Comparison of ENCODE assay signal across 10 cellular contexts in the genomic region with DNA sequence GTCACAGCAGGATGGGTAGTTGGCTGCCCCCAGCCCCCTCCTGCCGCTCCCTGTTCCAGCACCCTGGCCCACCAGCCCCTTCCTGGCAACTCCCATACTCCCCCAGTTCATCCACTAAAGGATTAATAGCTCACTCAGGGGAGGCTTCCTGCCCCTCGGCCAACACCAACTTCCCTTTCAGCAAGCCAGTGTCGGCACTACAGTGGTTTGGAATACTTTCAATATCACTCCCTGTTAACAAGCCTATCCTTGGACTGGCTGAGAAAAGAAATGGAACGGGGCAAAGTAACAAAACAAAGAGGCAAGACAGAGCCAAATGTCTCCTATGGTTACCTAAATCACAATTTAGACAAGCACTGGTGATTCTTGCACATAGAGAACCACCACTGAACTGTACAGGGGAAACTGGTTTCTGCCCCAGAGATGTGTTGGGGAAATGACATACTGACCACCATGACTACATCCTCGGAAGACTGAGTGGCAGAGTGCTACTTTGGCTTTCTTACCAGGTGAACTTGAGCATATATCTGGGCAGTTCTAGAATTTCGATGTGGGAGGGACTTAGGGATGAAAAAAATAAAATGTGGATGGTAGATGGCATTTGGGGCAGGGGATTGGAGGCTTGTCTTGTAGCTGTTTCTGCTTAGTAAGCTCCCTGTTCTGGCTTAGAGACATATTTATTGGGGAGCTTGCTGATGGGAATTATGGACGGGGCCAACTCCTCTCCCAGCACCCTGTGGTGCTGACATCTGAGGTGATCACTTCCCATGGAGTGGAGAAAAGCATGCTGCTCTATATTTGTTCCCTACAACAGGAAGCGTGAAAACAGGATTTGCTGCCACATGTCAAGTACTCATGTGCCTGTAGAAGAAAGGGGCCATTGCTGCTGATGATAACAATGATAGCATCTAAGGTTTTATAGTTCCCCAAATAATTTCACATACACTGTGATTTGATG. TPM values are rescaled to one million over a fixed set of nuclear protein-coding genes. Genes with fewer than 3 reads are reported as not detected.
DNase-seq lines count a peak whose midpoint lies in the region; FAIRE-seq and TF ChIP-seq lines count a peak whose summit lies in the region.
"Had no signal": no experiment of that assay in that cellular context is flagged by ENCODE, and none has a peak within 500 bp of the region (broad histone marks: within the 10 kb centered on the region; RNA-seq: fewer than 3 reads in every experiment).

No MANE protein-coding gene starts in this region.

- no peak for TF ChIP-seq EP300 in transverse colon (IDR thresholded peaks at IDR 0.05; ENCODE audit: low read depth)

- WGBS in transverse colon (ENCODE audit: low coverage in 1 of 2), 2 donors = 60 to 75% methylated on average over 4 to 8 of the region's 8 CpGs

- TF ChIP-seq CTCF in ascending aorta (IDR thresholded peaks at IDR 0.05) (no peak), transverse colon (IDR thresholded peaks at IDR 0.05) (no peak), kidney (IDR thresholded peaks at IDR 0.05; ENCODE audit: borderline replicate concordance, extremely low read depth, insufficient read depth) (no peak)

- intact Hi-C loops in ascending aorta (cut with DNase I) = loop anchor here (10.0 kb wide), 2 partner anchors 290 to 1060 kb away; no protein-coding TSS in a partner anchor
- intact Hi-C loops in transverse colon (cut with DNase I; ENCODE audit: low total_unique reads) = no loop called here
- intact Hi-C loops in kidney (cut with DNase I) = no loop called here

- H3K36me3 ChIP-seq in ascending aorta (no peaks in the 10 kb centered on the region), transverse colon (no peaks in the 10 kb centered on the region), kidney (ENCODE audit: control insufficient read depth in 1 of 2, insufficient read depth in 2 of 2, low read length in 2 of 2) (no peaks in the 10 kb centered on the region)
- H3K36me3 ChIP-seq: right lobe of liver had no signal

- no peak for TF ChIP-seq POLR2A in transverse colon (IDR thresholded peaks at IDR 0.05)

- in situ Hi-C loops in transverse colon (cut with MboI; ENCODE audit: low pct_ligation_motif_present in 1 of 4, low pct_unique_long_range_greater_than_20kb in 1 of 4, low sequenced_read_pairs in 3 of 4) = loop anchor here in 2 of 4 donors (5.0 to 10.0 kb wide), 2 partner anchors 47 to 50 kb away; no protein-coding TSS in a partner anchor

- peak overlapping the region in 1 of 2 donors; percentile 19 for H3K4me3 ChIP-seq in ascending aorta
- no peak overlapping the region for H3K4me3 ChIP-seq in transverse colon
- peak overlapping the region in 1 of 2 donors; percentile 18 for H3K4me3 ChIP-seq in kidney (ENCODE audit: low read length in 2 of 2)
- H3K4me3 ChIP-seq: right lobe of liver had no signal

- H3K9ac ChIP-seq in kidney (ENCODE audit: low read length in 2 of 2) = peak overlapping the region in 1 of 2 donors; percentile 5

- H3K4me1 ChIP-seq in ascending aorta (peaks cover 11 to 54% of the 10 kb centered on the region in 2 donors), transverse colon (peaks cover 10 to 47% (median 33%) of the 10 kb centered on the region in 4 donors), kidney (ENCODE audit: control insufficient read depth in 1 of 2, insufficient read depth in 1 of 2, low read depth in 1 of 2, low read length in 2 of 2) (peaks cover 6 to 12% of the 10 kb centered on the region in 2 donors)

- FAIRE-seq in kidney (lab: Jason Lieb, UNC) = no peak

- peak overlapping the region; percentile 93 to 94 for H3K27ac ChIP-seq in ascending aorta
- peak overlapping the region in 3 of 4 donors; percentile 81 to 89 (median 88) for H3K27ac ChIP-seq in transverse colon
- no peak overlapping the region for H3K27ac ChIP-seq in kidney (ENCODE audit: low read depth in 2 of 2, low read length in 2 of 2)
- H3K27ac ChIP-seq: right lobe of liver had no signal

- H3K9me3 ChIP-seq in ascending aorta (no peaks in the 10 kb centered on the region), transverse colon (no peaks in the 10 kb centered on the region), kidney (ENCODE audit: control insufficient read depth in 1 of 2, low read length in 2 of 2) (no peaks in the 10 kb centered on the region)
- H3K9me3 ChIP-seq: right lobe of liver had no signal

- peak; percentile 47 for DNase-seq in NCI-H510A treated with DMSO at 0.1 percent for 48 hours (lab: John Stamatoyannopoulos, UW)
- DNase-seq in NCI-H510A (lab: John Stamatoyannopoulos, UW) = no peak
- peak in 1 of 2 donors; percentile 63 for DNase-seq in ascending aorta (ENCODE audit: low spot score in 2 of 2)
- peak; percentile 43 for DNase-seq in kidney tubule cell (ENCODE audit: low spot score)
- DNase-seq in transverse colon = no peak
- no peak for DNase-seq in central memory CD4-positive, alpha-beta T cell
- no peak for DNase-seq in kidney
- DNase-seq in COLO668 (lab: John Stamatoyannopoulos, UW; ENCODE audit: unreplicated experiment) = no peak
- DNase-seq: effector memory CD8-positive, alpha-beta T cell; right lobe of liver had no signal

- H3K27me3 ChIP-seq in ascending aorta (no peaks in the 10 kb centered on the region), transverse colon (no peaks in the 10 kb centered on the region)
- H3K27me3 ChIP-seq: right lobe of liver had no signal

RNA-seq across cellular contexts. Expression of a gene that starts 7.1 kb away (rescaled TPM):
- total RNA-seq in ascending aorta (178 TPM), transverse colon (100 to 1,000 TPM; 193 to 505 (median 387) TPM), kidney (276 TPM)
- polyA plus RNA-seq in kidney (ENCODE audit: insufficient read depth, low read depth, low replicate concordance) = 175 TPM

RNA-seq across cellular contexts. Expression of a gene that starts 39.7 kb away (rescaled TPM):
- total RNA-seq in ascending aorta = not detected
- total RNA-seq in transverse colon = 100 to 1,000 TPM in 2 of 4 donors, 10 to 100 TPM in 2; 55.4 to 273 (median 91.6) TPM
- 56.1 TPM for total RNA-seq in kidney
- 0.84 TPM for polyA plus RNA-seq in kidney (ENCODE audit: insufficient read depth, low read depth, low replicate concordance)

Comparison
In these comparisons a context has a peak if more than half of its experiments do, and no peak if none do; other contexts are left out.
1. DNase-seq: peak in NCI-H510A treated with DMSO at 0.1 percent for 48 hours (single experiment) and kidney tubule cell (single experiment); none in NCI-H510A (single experiment), transverse colon (single experiment), central memory CD4-positive, alpha-beta T cell (single experiment), kidney (single experiment) and COLO668 (single experiment).
2. H3K27ac ChIP-seq: peak in ascending aorta (2 of 2) and transverse colon (3 of 4); none in kidney (0 of 2).
3. RNA of a gene that starts 39.7 kb away (total RNA-seq): 55.4 to 273 TPM in transverse colon and 56.1 TPM in kidney (single experiment); not detected in ascending aorta (single experiment); every median in the first group is over 10 times any median in the second.